In genomic region chr11:2699185-2699530, GRCh38 we compare ENCODE assay signal across 8 cellular contexts. TPM values are rescaled to one million over a fixed set of nuclear protein-coding genes. Genes with fewer than 3 reads are reported as not detected.
DNase-seq lines count a peak whose midpoint lies in the region; ATAC-seq and TF ChIP-seq lines count a peak whose summit lies in the region.

No MANE protein-coding gene starts in this region.

- H3K27ac ChIP-seq in mammary epithelial cell (ENCODE audit: insufficient read depth, low read depth, low read length) (no peak overlapping the region), urinary bladder (ENCODE audit: low read depth) (no peak overlapping the region)

- H3K9me2 ChIP-seq in Loucy (replicated peaks; ENCODE audit: low read depth, low read length) = no peaks in the 10 kb centered on the region

- H3K4me2 ChIP-seq in Loucy (ENCODE audit: low read depth, low read length, poor library complexity, severe bottlenecking) (peak overlapping the region; percentile 88), mammary epithelial cell (ENCODE audit: insufficient read depth, low read depth, low read length) (peak overlapping the region; percentile 73)

- H4K20me1 ChIP-seq in Loucy (ENCODE audit: insufficient read depth, low read length, poor library complexity, severe bottlenecking) = peaks cover 41% of the 10 kb centered on the region
- no peaks in the 10 kb centered on the region for H4K20me1 ChIP-seq in mammary epithelial cell (ENCODE audit: insufficient read depth, low read length)

- CTCF ChIA-PET in mammary epithelial cell (lab: Charles Lee; ENCODE audit: low non-redundant PET) = no interaction called here

- peaks cover 71% of the 10 kb centered on the region for H3K4me1 ChIP-seq in Loucy (ENCODE audit: insufficient read depth, low read length, poor library complexity, severe bottlenecking)
- no peaks in the 10 kb centered on the region for H3K4me1 ChIP-seq in mammary epithelial cell (ENCODE audit: insufficient read depth, low read length)
- no peaks in the 10 kb centered on the region for H3K4me1 ChIP-seq in urinary bladder (ENCODE audit: insufficient read depth)

- in situ Hi-C loops in mammary epithelial cell (cut with MboI; ENCODE audit: low sequenced_read_pairs in 2 of 2) = loop anchor here in 1 of 2 donors (10.0 kb wide), 1 partner anchor 176 kb away; no protein-coding TSS in a partner anchor

- H3K79me2 ChIP-seq in Loucy (ENCODE audit: insufficient read depth, low read length) (peaks cover 55% of the 10 kb centered on the region), mammary epithelial cell (ENCODE audit: insufficient read depth, low read length) (peaks cover 51% of the 10 kb centered on the region)

- no peaks in the 10 kb centered on the region for H3K36me3 ChIP-seq in Loucy (ENCODE audit: insufficient read depth, low read length)
- no peaks in the 10 kb centered on the region for H3K36me3 ChIP-seq in mammary epithelial cell (ENCODE audit: insufficient read depth, low read length)
- H3K36me3 ChIP-seq in urinary bladder (ENCODE audit: insufficient read depth) = no peaks in the 10 kb centered on the region

- H3K27me3 ChIP-seq in Loucy (ENCODE audit: insufficient read depth, low read length, poor library complexity, severe bottlenecking) (no peaks in the 10 kb centered on the region), mammary epithelial cell (ENCODE audit: insufficient read depth, low read length) (no peaks in the 10 kb centered on the region)

- intact Hi-C loops in mammary epithelial cell (cut with micrococcal nuclease) = no loop called here

- TF ChIP-seq CTCF in GM12864 (IDR thresholded peaks at IDR 0.05; ENCODE audit: low read depth, low read length, missing control alignments) (no peak), Loucy (conservative IDR thresholded peaks at IDR 0.05; ENCODE audit: low read length) (no peak), mammary epithelial cell (conservative IDR thresholded peaks at IDR 0.05 in 1 of 2, IDR thresholded peaks at IDR 0.05 in 1 of 2; ENCODE audit: extremely low read depth in 1 of 2, insufficient read depth in 1 of 2, low read depth in 1 of 2, low read length in 2 of 2) (no peak)

- H3K9ac ChIP-seq in Loucy (ENCODE audit: low read depth, low read length, poor library complexity, severe bottlenecking) (peak overlapping the region; percentile 77), mammary epithelial cell (ENCODE audit: insufficient read depth, low read length) (peak overlapping the region; percentile 56)

- peak overlapping the region; percentile 82 for H3K4me3 ChIP-seq in GM12864 (ENCODE audit: low read depth, low read length)
- peak overlapping the region; percentile 75 for H3K4me3 ChIP-seq in Loucy (ENCODE audit: low read length, poor library complexity, severe bottlenecking)
- peak overlapping the region; percentile 50 to 84 (median 78) for H3K4me3 ChIP-seq in mammary epithelial cell (replicated peaks in 1 of 3; ENCODE audit: insufficient read depth in 1 of 3, low read depth in 2 of 3, low read length in 3 of 3)
- peak overlapping the region; percentile 65 for H3K4me3 ChIP-seq in urinary bladder (ENCODE audit: low read depth, low read length)

- no TSS peak for BruUV-seq in mammary epithelial cell (replicated peaks; lab: Mats Ljungman, UMichigan)

- H3K9me3 ChIP-seq in Loucy (ENCODE audit: insufficient read depth, low read depth, low read length) = no peaks in the 10 kb centered on the region
- no peaks in the 10 kb centered on the region for H3K9me3 ChIP-seq in mammary epithelial cell (replicated peaks; ENCODE audit: insufficient read depth, low read length)

- no peak for ATAC-seq in HG02759 (IDR thresholded peaks at IDR 0.05; ENCODE audit: unreplicated experiment)

- WGBS in mammary epithelial cell (ENCODE audit: low coverage, missing lambda C conversion rate) = 55% methylated on average over 20 of the region's 31 CpGs
- 47% methylated on average over 31 of the region's 31 CpGs for WGBS in urinary bladder

- dilution Hi-C loops in mammary epithelial cell (cut with HindIII; ENCODE audit: low sequenced_read_pairs) = no loop called here

- H2AFZ ChIP-seq in Loucy (ENCODE audit: low read length) (no peak overlapping the region), mammary epithelial cell (ENCODE audit: low read depth, low read length) (peak overlapping the region; percentile 68)

- H3F3A ChIP-seq in Loucy (ENCODE audit: low read depth) = peaks cover 2% of the 10 kb centered on the region

- DNase-seq in GM12864 (ENCODE audit: low read depth) = no peak
- peak; percentile 15 for DNase-seq in mammary epithelial cell
- DNase-seq in lung microvascular endothelial cell (ENCODE audit: low read depth in 2 of 2) = peak; percentile 40 to 47
- DNase-seq in inferior parietal cortex (ENCODE audit: extremely low spot score) = no peak
- DNase-seq in cerebellar nuclear complex (lab: John Stamatoyannopoulos, UW) = no peak

RNA-seq across cellular contexts. Expression of gene KCNQ1OT1, which starts 0.6 kb away (rescaled TPM):
- total RNA-seq in mammary epithelial cell = 1 to 10 TPM in 1 of 2 donors, under 1 TPM in 1; 0.82 to 1.0 TPM
- polyA plus RNA-seq in mammary epithelial cell = 0.01 TPM
- polyA minus RNA-seq in mammary epithelial cell = 0.67 TPM
- total RNA-seq in lung microvascular endothelial cell = 0.44 and 0.79 TPM in 2 replicates
- 24.7 TPM for total RNA-seq in urinary bladder
- polyA plus RNA-seq in urinary bladder = 0.06 TPM

Comparison
In these comparisons a context has a peak if more than half of its experiments do, and no peak if none do; other contexts are left out.
1. DNase-seq: peak in mammary epithelial cell (single experiment) and lung microvascular endothelial cell (2 of 2); none in GM12864 (single experiment), inferior parietal cortex (single experiment) and cerebellar nuclear complex (0 of 2).
2. RNA of gene KCNQ1OT1, which starts 0.6 kb away (total RNA-seq): 24.7 TPM in urinary bladder (single experiment); 0.82 to 1.0 TPM in mammary epithelial cell and 0.44 to 0.79 TPM in lung microvascular endothelial cell; every median in the first group is over 10 times any median in the second.
3. Peak in every context shown above with its lines, with median percentiles within 50 percentile points of each other: H3K4me3 ChIP-seq.